ENCODE assay signal across 20 cellular contexts in the genomic region with DNA sequence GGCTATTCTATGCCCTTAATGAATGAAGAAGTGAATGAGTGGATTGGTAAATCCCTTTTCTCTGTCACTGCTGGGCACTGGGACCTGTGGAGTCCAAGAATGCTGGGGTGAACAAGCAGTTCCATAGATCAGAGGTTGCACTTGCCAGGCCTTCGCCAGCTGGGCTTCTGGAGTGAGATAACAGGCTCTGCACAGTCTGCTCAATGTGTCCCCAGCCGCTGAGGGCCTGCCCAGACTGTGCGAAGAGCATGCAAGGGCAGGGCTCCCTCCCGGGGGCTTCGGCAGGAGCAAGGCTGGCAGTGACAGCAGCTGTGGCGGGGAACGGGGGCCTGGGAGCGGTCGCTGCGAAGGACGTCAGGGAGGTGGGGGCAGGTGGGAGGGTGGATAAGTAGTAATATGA. TPM values are rescaled to one million over a fixed set of nuclear protein-coding genes. Genes with fewer than 3 reads are reported as not detected.
A peak's percentile ranks its signal among the peaks of the same experiment; 100 is the strongest.
DNase-seq lines count a peak whose midpoint lies in the region; ATAC-seq and TF ChIP-seq lines count a peak whose summit lies in the region.
"Had no signal": no experiment of that assay in that cellular context is flagged by ENCODE, and none has a peak within 500 bp of the region (broad histone marks: within the 10 kb centered on the region; RNA-seq: fewer than 3 reads in every experiment).

No MANE protein-coding gene starts in this region.

- CTCF ChIA-PET in MCF 10A (lab: Yijun Ruan, JAX): no interaction called here

- no peak overlapping the region for H3K4me3 ChIP-seq in left ventricle myocardium inferior
- H3K4me3 ChIP-seq: GM12878, PC-9, SJSA1 had no signal

- H3K4me1 Mint-ChIP-seq in MCF 10A (ENCODE audit: insufficient read depth, unreplicated experiment): no peaks in the 10 kb centered on the region

- DNase-seq in DMS 273 (lab: John Stamatoyannopoulos, UW; ENCODE audit: unreplicated experiment) (peak; percentile 79), DMS 273 treated with DMSO at 0.1 percent for 48 hours (lab: John Stamatoyannopoulos, UW) (no peak), cerebellar cortex (ENCODE audit: low spot score) (peak; percentile 77), left ventricle myocardium inferior (peak; percentile 45), substantia nigra (lab: John Stamatoyannopoulos, UW) (peak in 6 of 49 donors; percentile 18 to 27 (median 23)), MCF 10A (ENCODE audit: unreplicated experiment) (no peak), EL (no peak)
- DNase-seq: AML-193, DMS153, KG1, MV-4-11, NCI-H1694 treated with DMSO at 0.1 percent for 48 hours, NCI-H2227 treated with DMSO at 0.1 percent for 48 hours, NCI-H524, PC-9 had no signal

- H3K9me3 Mint-ChIP-seq in MCF 10A (ENCODE audit: unreplicated experiment): peaks cover 41% of the 10 kb centered on the region

- no peak overlapping the region for H3K4me3 Mint-ChIP-seq in MCF 10A (ENCODE audit: unreplicated experiment)

- H3K36me3 Mint-ChIP-seq in MCF 10A (ENCODE audit: insufficient read depth, unreplicated experiment): no peaks in the 10 kb centered on the region

- no peak for ATAC-seq in HG02852 (IDR thresholded peaks at IDR 0.05; ENCODE audit: unreplicated experiment)
- ATAC-seq: GM12878 had no signal

- peaks cover 31% of the 10 kb centered on the region for H3K27me3 ChIP-seq in left ventricle myocardium inferior (ENCODE audit: low read depth)
- H3K27me3 ChIP-seq: SJSA1 had no signal

- H3K27me3 Mint-ChIP-seq in MCF 10A (ENCODE audit: insufficient read depth, unreplicated experiment): no peaks in the 10 kb centered on the region

- intact Hi-C loops in left ventricle myocardium inferior (cut with micrococcal nuclease): no loop called here
- intact Hi-C loops in MCF 10A (cut with micrococcal nuclease): no loop called here

- POLR2A ChIA-PET in MCF 10A (lab: Yijun Ruan, JAX): no interaction called here

- peaks cover 12% of the 10 kb centered on the region for H3K4me1 ChIP-seq in left ventricle myocardium inferior

- H3K9me3 ChIP-seq in left ventricle myocardium inferior (replicated peaks): no peaks in the 10 kb centered on the region
- H3K9me3 ChIP-seq: SJSA1 had no signal

- BruUV-seq in MCF 10A (replicated peaks; lab: Mats Ljungman, UMichigan): no TSS peak

- TF ChIP-seq CTCF in left ventricle myocardium inferior (IDR thresholded peaks at IDR 0.05; ENCODE audit: borderline replicate concordance) (no peak), MCF 10A (IDR thresholded peaks at IDR 0.05; ENCODE audit: unreplicated experiment) (no peak)

- H3K36me3 ChIP-seq in left ventricle myocardium inferior: no peaks in the 10 kb centered on the region
- H3K36me3 ChIP-seq: SJSA1 had no signal

- no peak overlapping the region for H3K27ac ChIP-seq in left ventricle myocardium inferior (replicated peaks)
- H3K27ac ChIP-seq in substantia nigra (ENCODE audit: low read depth, low read length, poor library complexity, severe bottlenecking): peak overlapping the region; percentile 18
- H3K27ac ChIP-seq: 22Rv1, PC-9, SJSA1 had no signal

- no peak overlapping the region for H3K27ac Mint-ChIP-seq in MCF 10A (ENCODE audit: low read depth, unreplicated experiment)

RNA-seq across cellular contexts. Expression of a gene that starts 51.3 kb away (rescaled TPM):
- total RNA-seq in left ventricle myocardium inferior: 4.0 TPM
- total RNA-seq in MCF 10A (2022): not detected in 2 replicates
- total RNA-seq: GM12878, HT-29, PC-9 had no signal

Comparison
In these comparisons a context has a peak if more than half of its experiments do, and no peak if none do; other contexts are left out.
1. DNase-seq: peak in DMS 273 (single experiment), cerebellar cortex (single experiment) and left ventricle myocardium inferior (single experiment); none in DMS 273 treated with DMSO at 0.1 percent for 48 hours (single experiment), MCF 10A (single experiment) and EL (single experiment).